ENCODE assay signal across 8 cellular contexts in the genomic region with DNA sequence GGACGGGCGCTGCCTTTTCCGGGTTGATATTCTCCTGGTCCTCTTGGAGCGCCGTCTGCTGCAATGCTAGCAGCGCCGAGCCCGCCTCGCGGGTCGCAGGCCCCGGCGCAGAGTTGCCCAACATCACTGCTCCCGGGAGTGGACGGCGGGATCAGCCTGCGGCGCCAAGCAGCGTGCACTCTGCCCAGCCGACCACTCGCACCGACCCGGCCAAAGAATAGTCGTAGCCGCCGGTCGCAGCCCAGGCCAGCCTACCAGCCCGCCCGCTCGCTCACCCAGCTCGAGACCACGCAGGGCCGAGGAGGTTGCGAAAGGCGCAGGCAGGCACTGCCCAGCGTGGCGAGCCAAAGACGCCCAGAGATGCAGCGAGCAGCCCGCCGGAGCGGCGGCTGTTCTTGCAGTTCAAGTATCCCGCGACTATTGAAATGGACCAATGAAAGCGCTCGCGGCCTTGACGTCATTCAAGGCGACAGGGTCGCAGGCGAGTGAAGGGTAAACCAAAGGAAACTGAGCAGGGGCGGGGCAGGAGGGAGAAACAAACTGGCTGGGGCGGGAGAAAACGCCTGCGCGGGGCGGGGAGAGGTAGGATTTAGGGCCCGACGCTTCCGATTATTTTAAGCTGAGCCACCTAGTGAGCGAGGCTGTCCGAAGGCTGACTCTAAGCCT. TPM values are rescaled to one million over a fixed set of nuclear protein-coding genes. Genes with fewer than 3 reads are reported as not detected.
DNase-seq lines count a peak whose midpoint lies in the region; ATAC-seq, FAIRE-seq and TF ChIP-seq lines count a peak whose summit lies in the region.

A gene (minus strand): TSS at position 379 of the 666 bp plus-strand sequence. CDS start 255 bp downstream, at position 124.

- TF ChIP-seq CTCF in OCI-LY3 (IDR thresholded peaks at IDR 0.05; ENCODE audit: low read depth, low read length) (no peak), endothelial cell of umbilical vein (IDR thresholded peaks at IDR 0.05; ENCODE audit: extremely low read depth in 1 of 2, insufficient read depth in 1 of 2, low read depth in 1 of 2, low read length in 2 of 2) (no peak)

- H2AFZ ChIP-seq in OCI-LY3 (ENCODE audit: low read depth, low read length), result peak within 1 kb of the TSS; percentile 83
- H2AFZ ChIP-seq in endothelial cell of umbilical vein (ENCODE audit: low read depth, low read length), result peak within 1 kb of the TSS; percentile 96

- peak within 1 kb of the TSS; percentile 70 for H3K4me2 ChIP-seq in OCI-LY3 (ENCODE audit: low read length)
- peak within 1 kb of the TSS; percentile 97 for H3K4me2 ChIP-seq in endothelial cell of umbilical vein (ENCODE audit: insufficient read depth, low read length)

- DNase-seq in D341Med (ENCODE audit: low spot score), result peak; percentile 96
- DNase-seq in HuH-7 (ENCODE audit: low spot score), result peak; percentile 75
- peak; percentile 96 for DNase-seq in activated CD8-positive, alpha-beta memory T cell treated with anti-CD3 and anti-CD28 coated beads, Interleukin-2, amount 50 U/mL, for 48 hours
- peak; percentile 95 for DNase-seq in endothelial cell of umbilical vein (ENCODE audit: low read depth, low spot score)
- peak; percentile 96 for DNase-seq in midbrain (lab: John Stamatoyannopoulos, UW)
- DNase-seq in stimulated activated CD8-positive, alpha-beta memory T cell treated with anti-CD3 and anti-CD28 coated beads, Interleukin-2, amount 100 ng/mL, for 1 hour (ENCODE audit: low read depth in 2 of 2), result peak; percentile 89 to 93

- H3K36me3 ChIP-seq in OCI-LY3 (replicated peaks; ENCODE audit: low read depth, low read length) (peaks cover 35% of the 10 kb centered on the region), endothelial cell of umbilical vein (ENCODE audit: control insufficient read depth in 2 of 2, extremely low read depth in 1 of 2, insufficient read depth in 2 of 2, low read length in 2 of 2) (peaks cover 0 to 12% of the 10 kb centered on the region in 2 experiments)

- H3K79me2 ChIP-seq in OCI-LY3 (ENCODE audit: low read length) (peaks cover 43% of the 10 kb centered on the region), endothelial cell of umbilical vein (ENCODE audit: control insufficient read depth, insufficient read depth, low read length) (peaks cover 43% of the 10 kb centered on the region)

- BruUV-seq in endothelial cell of umbilical vein (replicated peaks; lab: Mats Ljungman, UMichigan), result no TSS peak

- POLR2A ChIA-PET in endothelial cell of umbilical vein (lab: Charles Lee), result no interaction called here

- H3K4me3 ChIP-seq in OCI-LY3 (ENCODE audit: low read length) (peak within 1 kb of the TSS; percentile 89), endothelial cell of umbilical vein (replicated peaks in 1 of 3; ENCODE audit: insufficient read depth in 1 of 3, low read depth in 1 of 3, low read length in 3 of 3) (peak within 1 kb of the TSS; percentile 86 to 96 (median 86))

- peak; percentile 73 for TF ChIP-seq POLR2A in endothelial cell of umbilical vein (IDR thresholded peaks at IDR 0.05; ENCODE audit: low read depth, low read length)

- H3K27me3 ChIP-seq in OCI-LY3 (ENCODE audit: low read depth, low read length), result no peaks in the 10 kb centered on the region
- H3K27me3 ChIP-seq in endothelial cell of umbilical vein (ENCODE audit: control insufficient read depth in 2 of 2, insufficient read depth in 2 of 2, low read length in 2 of 2), result no peaks in the 10 kb centered on the region

- no peaks in the 10 kb centered on the region for H3K9me1 ChIP-seq in endothelial cell of umbilical vein (replicated peaks; ENCODE audit: control insufficient read depth, extremely low read depth, insufficient read depth, low read length)

- H3K9me3 ChIP-seq in OCI-LY3 (ENCODE audit: insufficient read depth, low read length), result no peaks in the 10 kb centered on the region
- H3K9me3 ChIP-seq in endothelial cell of umbilical vein (replicated peaks; ENCODE audit: control insufficient read depth, insufficient read depth, low read length), result no peaks in the 10 kb centered on the region

- intact Hi-C loops in endothelial cell of umbilical vein (cut with micrococcal nuclease), result loop anchor here (1.0 to 5.0 kb wide), 4 partner anchors 22 to 754 kb away; a partner anchor contains a TSS

- ATAC-seq in GM21515 (IDR thresholded peaks at IDR 0.05; ENCODE audit: unreplicated experiment), result peak; percentile 93

- H3K9ac ChIP-seq in OCI-LY3 (ENCODE audit: low read length) (peak within 1 kb of the TSS; percentile 89), endothelial cell of umbilical vein (replicated peaks; ENCODE audit: extremely low read depth, insufficient read depth, low read length) (peak within 1 kb of the TSS; percentile 90)

- H3K27ac ChIP-seq in OCI-LY3 (ENCODE audit: low read length) (peak within 1 kb of the TSS; percentile 68), endothelial cell of umbilical vein (ENCODE audit: insufficient read depth, low read depth, low read length) (peak within 1 kb of the TSS; percentile 64)

- CTCF ChIA-PET in endothelial cell of umbilical vein (lab: Charles Lee), result interaction anchor here (0.6 to 1.6 kb wide), 5 partner anchors 13 to 453 kb away, joined by 3 to 6 read pairs (median 4); a partner anchor contains a TSS

- H3K4me1 ChIP-seq in OCI-LY3 (ENCODE audit: low read length) (peaks cover 11% of the 10 kb centered on the region), endothelial cell of umbilical vein (ENCODE audit: control insufficient read depth, extremely low read depth, insufficient read depth, low read length) (peaks cover 27% of the 10 kb centered on the region)

- dilution Hi-C loops in endothelial cell of umbilical vein (cut with MboI; ENCODE audit: extremely low pct_ligation_motif_present, low sequenced_read_pairs), result no loop called here

- FAIRE-seq in endothelial cell of umbilical vein (lab: Jason Lieb, UNC), result peak; percentile 87

- H4K20me1 ChIP-seq in OCI-LY3 (ENCODE audit: insufficient read depth, low read length), result no peaks in the 10 kb centered on the region
- no peaks in the 10 kb centered on the region for H4K20me1 ChIP-seq in endothelial cell of umbilical vein (replicated peaks; ENCODE audit: control insufficient read depth, extremely low read depth, insufficient read depth, low read length)

TF ChIP-seq in endothelial cell of umbilical vein, 7 proteins besides CTCF, POLR2A, EP300 and RAD21:
- no peak for TF ChIP-seq FOS (IDR thresholded peaks at IDR 0.05; ENCODE audit: borderline replicate concordance, insufficient read depth, low read length)
- peak; percentile 87 for TF ChIP-seq POLR2AphosphoS5 (IDR thresholded peaks at IDR 0.05; ENCODE audit: insufficient read depth, low read depth, low read length)

RNA-seq across cellular contexts. Expression of the gene that starts here (rescaled TPM):
- total RNA-seq in endothelial cell of umbilical vein, result 63.1 and 65.4 TPM in 2 replicates
- 23.3 and 23.7 TPM in 2 replicates for polyA plus RNA-seq in endothelial cell of umbilical vein
- 40.7 and 43.4 TPM in 2 replicates for polyA plus RNA-seq in endothelial cell of umbilical vein (2011; cell fraction: cytosol; rRNA removed)
- polyA plus RNA-seq in endothelial cell of umbilical vein (2011; cell fraction: nucleus; rRNA removed), result 20.2 and 30.0 TPM in 2 replicates
- polyA plus RNA-seq in endothelial cell of umbilical vein (2012), result 16.8 and 45.8 TPM in 2 replicates
- 25.1 and 29.4 TPM in 2 replicates for polyA minus RNA-seq in endothelial cell of umbilical vein
- 56.2 TPM for polyA minus RNA-seq in endothelial cell of umbilical vein (2011; cell fraction: cytosol; rRNA and poly(A)+ RNA removed)
- 11.6 and 19.5 TPM in 2 replicates for polyA minus RNA-seq in endothelial cell of umbilical vein (2011; cell fraction: nucleus; rRNA and poly(A)+ RNA removed)

Comparison
In these comparisons a context has a peak if more than half of its experiments do, and no peak if none do; other contexts are left out.
1. Peak in every context shown above with its lines: DNase-seq, ATAC-seq, H3K4me3 ChIP-seq and H3K27ac ChIP-seq.